ENCODE assay signal across 23 cellular contexts in genomic region chrX:41963348-41963747, GRCh38. TPM values are rescaled to one million over a fixed set of nuclear protein-coding genes. Genes with fewer than 3 reads are reported as not detected.
A peak's percentile ranks its signal among the peaks of the same experiment; 100 is the strongest.
DNase-seq lines count a peak whose midpoint lies in the region; ATAC-seq, FAIRE-seq and TF ChIP-seq lines count a peak whose summit lies in the region.
"Had no signal": no experiment of that assay in that cellular context is flagged by ENCODE, and none has a peak within 500 bp of the region (broad histone marks: within the 10 kb centered on the region; RNA-seq: fewer than 3 reads in every experiment).

No MANE protein-coding gene starts in this region.

- no peaks in the 10 kb centered on the region for H3K27me3 ChIP-seq in Caco-2 (replicated peaks; ENCODE audit: control insufficient read depth, insufficient read depth, low read length)
- H3K27me3 ChIP-seq in astrocyte (ENCODE audit: insufficient read depth, low read length): no peaks in the 10 kb centered on the region
- H3K27me3 ChIP-seq in endothelial cell of umbilical vein (ENCODE audit: control insufficient read depth in 2 of 2, insufficient read depth in 2 of 2, low read length in 2 of 2): no peaks in the 10 kb centered on the region
- H3K27me3 ChIP-seq: SJSA1 had no signal

- peaks cover 36% of the 10 kb centered on the region for H3K4me1 ChIP-seq in Caco-2
- H3K4me1 ChIP-seq in astrocyte (ENCODE audit: insufficient read depth, low read length): no peaks in the 10 kb centered on the region
- H3K4me1 ChIP-seq in endothelial cell of umbilical vein (ENCODE audit: control insufficient read depth, extremely low read depth, insufficient read depth, low read length): no peaks in the 10 kb centered on the region
- H3K4me1 ChIP-seq: SJSA1 had no signal

- no peaks in the 10 kb centered on the region for H4K20me1 ChIP-seq in astrocyte (ENCODE audit: insufficient read depth, low read length)
- H4K20me1 ChIP-seq in endothelial cell of umbilical vein (replicated peaks; ENCODE audit: control insufficient read depth, extremely low read depth, insufficient read depth, low read length): no peaks in the 10 kb centered on the region

- H3K36me3 ChIP-seq in Caco-2 (ENCODE audit: control insufficient read depth, insufficient read depth, low read length): no peaks in the 10 kb centered on the region
- H3K36me3 ChIP-seq in astrocyte (ENCODE audit: insufficient read depth, low read length): no peaks in the 10 kb centered on the region
- no peaks in the 10 kb centered on the region for H3K36me3 ChIP-seq in endothelial cell of umbilical vein (ENCODE audit: control insufficient read depth in 2 of 2, extremely low read depth in 1 of 2, insufficient read depth in 2 of 2, low read length in 2 of 2)
- H3K36me3 ChIP-seq: SJSA1 had no signal

- peak; percentile 73 for FAIRE-seq in astrocyte (lab: Jason Lieb, UNC)
- FAIRE-seq in endothelial cell of umbilical vein (lab: Jason Lieb, UNC): no peak
- FAIRE-seq: A204.1, RCC 7860 had no signal

- ATAC-seq in HG02588 (IDR thresholded peaks at IDR 0.05; ENCODE audit: unreplicated experiment): no peak
- ATAC-seq in HG02938 (IDR thresholded peaks at IDR 0.05; ENCODE audit: unreplicated experiment): no peak
- ATAC-seq in HG03175 (IDR thresholded peaks at IDR 0.05; ENCODE audit: unreplicated experiment): no peak
- ATAC-seq: Right ventricle myocardium inferior had no signal

- no peak overlapping the region for H3K27ac ChIP-seq in astrocyte (ENCODE audit: low read depth, low read length)
- no peak overlapping the region for H3K27ac ChIP-seq in endothelial cell of umbilical vein (ENCODE audit: insufficient read depth, low read depth, low read length)
- H3K27ac ChIP-seq: C4-2B, SJSA1 had no signal

- H3K4me1 Mint-ChIP-seq in Caco-2 (ENCODE audit: low read depth, unreplicated experiment) (peaks cover 40% of the 10 kb centered on the region), astrocyte (ENCODE audit: low read depth, unreplicated experiment) (no peaks in the 10 kb centered on the region)

- H3K27me3 Mint-ChIP-seq in Caco-2 (ENCODE audit: insufficient read depth, unreplicated experiment) (no peaks in the 10 kb centered on the region), astrocyte (ENCODE audit: low read depth, unreplicated experiment) (no peaks in the 10 kb centered on the region)

- H3K4me3 ChIP-seq in Caco-2 (ENCODE audit: low read depth, low read length) (no peak overlapping the region), astrocyte (ENCODE audit: insufficient read depth, low read depth, low read length) (no peak overlapping the region), endothelial cell of umbilical vein (replicated peaks in 1 of 3; ENCODE audit: insufficient read depth in 1 of 3, low read depth in 1 of 3, low read length in 3 of 3) (no peak overlapping the region)
- H3K4me3 ChIP-seq: SJSA1 had no signal

- H3K4me2 ChIP-seq in astrocyte (ENCODE audit: low read length): no peak overlapping the region
- no peak overlapping the region for H3K4me2 ChIP-seq in endothelial cell of umbilical vein (ENCODE audit: insufficient read depth, low read length)

- no TSS peak for BruUV-seq in Caco-2 (replicated peaks; lab: Mats Ljungman, UMichigan)
- no TSS peak for BruUV-seq in endothelial cell of umbilical vein (replicated peaks; lab: Mats Ljungman, UMichigan)

- no peak overlapping the region for H3K4me3 Mint-ChIP-seq in Caco-2 (ENCODE audit: unreplicated experiment)
- H3K4me3 Mint-ChIP-seq in astrocyte (ENCODE audit: unreplicated experiment): no peak overlapping the region
- H3K4me3 Mint-ChIP-seq: CD8-positive, alpha-beta memory T cell had no signal

- no peaks in the 10 kb centered on the region for H3K9me3 Mint-ChIP-seq in Caco-2 (ENCODE audit: unreplicated experiment)
- no peaks in the 10 kb centered on the region for H3K9me3 Mint-ChIP-seq in astrocyte (ENCODE audit: unreplicated experiment)
- H3K9me3 Mint-ChIP-seq: CD8-positive, alpha-beta memory T cell had no signal

- CTCF ChIA-PET in Caco-2 (lab: Charles Lee) (no interaction called here), endothelial cell of umbilical vein (lab: Charles Lee) (no interaction called here)

- H3K27ac Mint-ChIP-seq in Caco-2 (ENCODE audit: unreplicated experiment) (peak overlapping the region; percentile 23), astrocyte (ENCODE audit: unreplicated experiment) (no peak overlapping the region)
- H3K27ac Mint-ChIP-seq: CD8-positive, alpha-beta memory T cell had no signal

- H3K79me2 ChIP-seq in astrocyte (ENCODE audit: insufficient read depth, low read length) (no peaks in the 10 kb centered on the region), endothelial cell of umbilical vein (ENCODE audit: control insufficient read depth, insufficient read depth, low read length) (no peaks in the 10 kb centered on the region)

- H3K9me1 ChIP-seq in endothelial cell of umbilical vein (replicated peaks; ENCODE audit: control insufficient read depth, extremely low read depth, insufficient read depth, low read length): no peaks in the 10 kb centered on the region

- dilution Hi-C loops in endothelial cell of umbilical vein (cut with MboI; ENCODE audit: extremely low pct_ligation_motif_present, low sequenced_read_pairs): no loop called here

- no peak for TF ChIP-seq POLR2A in endothelial cell of umbilical vein (IDR thresholded peaks at IDR 0.05; ENCODE audit: low read depth, low read length)

- H2AFZ ChIP-seq in astrocyte (ENCODE audit: low read depth, low read length): no peak overlapping the region
- no peak overlapping the region for H2AFZ ChIP-seq in endothelial cell of umbilical vein (ENCODE audit: low read depth, low read length)

- no peak for DNase-seq in Caco-2
- DNase-seq in NCI-H2029 (lab: John Stamatoyannopoulos, UW): peak; percentile 17
- no peak for DNase-seq in astrocyte (ENCODE audit: low read depth)
- DNase-seq in endothelial cell of umbilical vein (ENCODE audit: low read depth, low spot score): peak; percentile 39
- no peak for DNase-seq in activated CD8-positive, alpha-beta memory T cell treated with anti-CD3 and anti-CD28 coated beads, Interleukin-2, amount 50 U/mL, for 4 hours
- DNase-seq: CD8-positive, alpha-beta memory T cell; GDM1; GOT3; HCEC 1CT; NCI-H1092; NCI-H1436; NCI-H1930; NCI-H2171; NCI-H524 treated with DMSO at 0.1 percent for 48 hours; NCI-H82 had no signal

- H3K36me3 Mint-ChIP-seq in Caco-2 (ENCODE audit: insufficient read depth, unreplicated experiment): no peaks in the 10 kb centered on the region
- no peaks in the 10 kb centered on the region for H3K36me3 Mint-ChIP-seq in astrocyte (ENCODE audit: low read depth, unreplicated experiment)
- H3K36me3 Mint-ChIP-seq: CD8-positive, alpha-beta memory T cell had no signal

- POLR2A ChIA-PET in Caco-2 (lab: Charles Lee): no interaction called here
- POLR2A ChIA-PET in endothelial cell of umbilical vein (lab: Charles Lee): no interaction called here

- intact Hi-C loops in Caco-2 (cut with micrococcal nuclease; ENCODE audit: unreplicated experiment): loop anchor here (2.0 kb wide), 1 partner anchor 63 kb away; no protein-coding TSS in a partner anchor
- intact Hi-C loops in endothelial cell of umbilical vein (cut with micrococcal nuclease): no loop called here

- TF ChIP-seq CTCF in Caco-2 (IDR thresholded peaks at IDR 0.05; ENCODE audit: insufficient read depth in 1 of 2, low read depth in 1 of 2, low read length in 1 of 2, severe bottlenecking in 1 of 2, unreplicated experiment in 1 of 2): no peak
- no peak for TF ChIP-seq CTCF in astrocyte (IDR thresholded peaks at IDR 0.05; ENCODE audit: insufficient read depth, low read depth, low read length)
- TF ChIP-seq CTCF in endothelial cell of umbilical vein (IDR thresholded peaks at IDR 0.05; ENCODE audit: extremely low read depth in 1 of 2, insufficient read depth in 1 of 2, low read depth in 1 of 2, low read length in 2 of 2): no peak

- H3K9me3 ChIP-seq in Caco-2: no peaks in the 10 kb centered on the region
- H3K9me3 ChIP-seq in astrocyte (ENCODE audit: insufficient read depth, low read depth, low read length): no peaks in the 10 kb centered on the region
- H3K9me3 ChIP-seq in endothelial cell of umbilical vein (replicated peaks; ENCODE audit: control insufficient read depth, insufficient read depth, low read length): no peaks in the 10 kb centered on the region
- H3K9me3 ChIP-seq: SJSA1 had no signal

- no peak overlapping the region for H3K9ac ChIP-seq in astrocyte (ENCODE audit: low read length)
- H3K9ac ChIP-seq in endothelial cell of umbilical vein (replicated peaks; ENCODE audit: extremely low read depth, insufficient read depth, low read length): no peak overlapping the region

TF ChIP-seq in endothelial cell of umbilical vein, 7 proteins besides CTCF, POLR2A, EP300 and RAD21:
- TF ChIP-seq POLR2AphosphoS5 (IDR thresholded peaks at IDR 0.05; ENCODE audit: insufficient read depth, low read depth, low read length): no peak
- TF ChIP-seq MAX (IDR thresholded peaks at IDR 0.05; ENCODE audit: insufficient read depth, insufficient read length): no peak
- no peak for TF ChIP-seq JUN (IDR thresholded peaks at IDR 0.05; ENCODE audit: borderline replicate concordance, insufficient read depth, insufficient read length, low read depth)
- no peak for TF ChIP-seq MYC (IDR thresholded peaks at IDR 0.05; ENCODE audit: low read depth, low read length)
- TF ChIP-seq EZH2 (IDR thresholded peaks at IDR 0.05; ENCODE audit: borderline replicate concordance, low read depth, low read length, severe bottlenecking): no peak
- no peak for TF ChIP-seq FOS (IDR thresholded peaks at IDR 0.05; ENCODE audit: borderline replicate concordance, insufficient read depth, low read length)
- no peak for TF ChIP-seq GATA2 (IDR thresholded peaks at IDR 0.05; ENCODE audit: insufficient read depth, insufficient read length, low read depth, low read length)

RNA-seq across cellular contexts. Expression of gene CASK, which starts 40.0 kb away (rescaled TPM):
- total RNA-seq in Caco-2 (2022) (163 and 174 TPM in 2 replicates), astrocyte (91.5 and 99.3 TPM in 2 replicates), endothelial cell of umbilical vein (30.4 and 32.7 TPM in 2 replicates)
- 5.7 and 6.4 TPM in 2 replicates for polyA plus RNA-seq in endothelial cell of umbilical vein
- 8.3 and 8.7 TPM in 2 replicates for polyA plus RNA-seq in endothelial cell of umbilical vein (2011; cell fraction: cytosol; rRNA removed)
- polyA plus RNA-seq in endothelial cell of umbilical vein (2011; cell fraction: nucleus; rRNA removed): 10.5 and 15.5 TPM in 2 replicates
- 14.2 and 18.0 TPM in 2 replicates for polyA plus RNA-seq in endothelial cell of umbilical vein (2012)
- 21.5 and 27.8 TPM in 2 replicates for polyA minus RNA-seq in endothelial cell of umbilical vein
- 23.4 TPM for polyA minus RNA-seq in endothelial cell of umbilical vein (2011; cell fraction: cytosol; rRNA and poly(A)+ RNA removed)
- polyA minus RNA-seq in endothelial cell of umbilical vein (2011; cell fraction: nucleus; rRNA and poly(A)+ RNA removed): 37.6 and 43.5 TPM in 2 replicates

Comparison
In these comparisons a context has a peak if more than half of its experiments do, and no peak if none do; other contexts are left out.
1. DNase-seq: peak in NCI-H2029 (single experiment) and endothelial cell of umbilical vein (single experiment); none in Caco-2 (0 of 2), astrocyte (single experiment) and activated CD8-positive, alpha-beta memory T cell treated with anti-CD3 and anti-CD28 coated beads, Interleukin-2, amount 50 U/mL, for 4 hours (single experiment).